Comparison of ENCODE assay signal across 8 cellular contexts in the genomic region with DNA sequence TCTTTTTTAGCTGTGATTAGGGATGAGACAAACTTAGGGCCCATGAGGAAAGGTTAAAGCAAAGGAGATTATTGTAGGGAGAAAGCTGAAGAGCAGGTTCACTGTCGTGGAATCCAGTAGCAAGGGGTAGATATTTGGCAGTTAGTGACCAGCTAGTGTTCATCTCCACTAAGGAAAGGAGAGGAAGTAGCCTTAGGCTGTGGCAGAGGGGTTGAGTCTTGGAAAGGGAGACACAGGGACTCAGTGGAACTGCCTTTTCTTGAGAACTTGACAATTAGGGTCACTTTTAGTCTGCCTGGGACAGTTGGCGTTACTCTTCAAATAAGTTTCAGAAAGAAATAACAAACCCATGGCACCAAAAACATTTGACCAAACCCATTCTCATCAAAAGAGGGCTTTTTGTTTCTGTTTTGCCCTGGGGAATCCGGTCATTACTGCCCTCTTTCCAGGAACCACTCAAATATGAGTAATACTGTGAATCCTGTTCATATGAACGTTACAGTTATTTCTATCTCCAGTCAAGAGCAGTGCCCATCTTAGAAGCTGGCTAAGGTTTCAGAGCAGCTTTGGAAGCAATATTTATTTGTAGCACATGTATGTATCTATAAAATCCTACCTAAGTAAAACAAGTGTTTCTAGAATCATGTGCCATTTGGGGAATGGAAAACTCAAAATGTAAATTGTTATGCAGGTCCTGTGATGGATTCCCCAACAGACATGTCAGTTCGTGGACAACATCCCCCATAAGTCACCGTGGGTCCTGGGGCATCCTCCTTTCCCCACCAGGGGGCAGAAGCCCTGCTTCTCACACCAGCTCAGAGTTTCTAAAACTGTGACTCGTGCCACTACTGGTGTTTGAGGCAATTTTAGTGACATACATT.
DNase-seq lines count a peak whose midpoint lies in the region; ATAC-seq and TF ChIP-seq lines count a peak whose summit lies in the region.

No MANE protein-coding gene starts in this region.

- DNase-seq in DMS53 (lab: John Stamatoyannopoulos, UW) (peak; percentile 81), NB4 (ENCODE audit: low read depth) (peak; percentile 63), epidermal melanocyte (ENCODE audit: insufficient read length, low spot score) (peak; percentile 28), NCI-H1048 (lab: John Stamatoyannopoulos, UW) (no peak), occipital lobe (lab: John Stamatoyannopoulos, UW) (no peak)
- peak; percentile 50 for DNase-seq in activated CD4-positive, alpha-beta T cell treated with anti-CD3 and anti-CD28 coated beads, Interleukin-2, amount 10 ng/mL, durations not matched to agents 7 days and 5 days
- peak; percentile 5 to 46 for DNase-seq in stimulated activated CD4-positive, alpha-beta T cell treated with anti-CD3 and anti-CD28 coated beads, Interleukin-12 subunit alpha, Interleukin-12 subunit beta, amount 100 ng/mL, for 24 hours (ENCODE audit: low read depth in 2 of 2)

- POLR2A ChIA-PET in activated CD4-positive, alpha-beta T cell treated with anti-CD3 and anti-CD28 coated beads, Interleukin-2, amount 10 ng/mL, durations not matched to agents 7 days and 5 days (lab: Charles Lee): interaction anchor here (1.0 kb wide), 1 partner anchor 26 kb away, joined by 6 read pairs; no protein-coding TSS in a partner anchor

- peak; percentile 78 for ATAC-seq in GM21447 (IDR thresholded peaks at IDR 0.05; ENCODE audit: unreplicated experiment)

- H3K4me3 ChIP-seq in NB4 (ENCODE audit: low read depth, low read length): no peak overlapping the region

- H3K4me3 Mint-ChIP-seq in activated CD4-positive, alpha-beta T cell treated with anti-CD3 and anti-CD28 coated beads, Interleukin-2, amount 10 ng/mL, durations not matched to agents 7 days and 5 days: no peak overlapping the region

- no peak for TF ChIP-seq POLR2A in NB4 (IDR thresholded peaks at IDR 0.05; ENCODE audit: extremely low read depth, insufficient read length)

- no peak overlapping the region for H3K27ac Mint-ChIP-seq in activated CD4-positive, alpha-beta T cell treated with anti-CD3 and anti-CD28 coated beads, Interleukin-2, amount 10 ng/mL, durations not matched to agents 7 days and 5 days

- no peaks in the 10 kb centered on the region for H3K9me3 Mint-ChIP-seq in activated CD4-positive, alpha-beta T cell treated with anti-CD3 and anti-CD28 coated beads, Interleukin-2, amount 10 ng/mL, durations not matched to agents 7 days and 5 days

- peaks cover 4% of the 10 kb centered on the region for H3K27me3 Mint-ChIP-seq in activated CD4-positive, alpha-beta T cell treated with anti-CD3 and anti-CD28 coated beads, Interleukin-2, amount 10 ng/mL, durations not matched to agents 7 days and 5 days

- H3K36me3 Mint-ChIP-seq in activated CD4-positive, alpha-beta T cell treated with anti-CD3 and anti-CD28 coated beads, Interleukin-2, amount 10 ng/mL, durations not matched to agents 7 days and 5 days (ENCODE audit: low read depth): no peaks in the 10 kb centered on the region

- TF ChIP-seq CTCF in NB4 (IDR thresholded peaks at IDR 0.05; ENCODE audit: low read depth, low read length): peak; percentile 72

- H3K4me1 Mint-ChIP-seq in activated CD4-positive, alpha-beta T cell treated with anti-CD3 and anti-CD28 coated beads, Interleukin-2, amount 10 ng/mL, durations not matched to agents 7 days and 5 days: peaks cover 17% of the 10 kb centered on the region

- CTCF ChIA-PET in activated CD4-positive, alpha-beta T cell treated with anti-CD3 and anti-CD28 coated beads, Interleukin-2, amount 10 ng/mL, durations not matched to agents 7 days and 5 days (lab: Charles Lee): interaction anchor here (1.0 to 1.6 kb wide), 4 partner anchors 10 to 344 kb away, joined by 3 to 5 read pairs (median 4); no protein-coding TSS in a partner anchor

Comparison
In these comparisons a context has a peak if more than half of its experiments do, and no peak if none do; other contexts are left out.
1. DNase-seq: peak in DMS53 (single experiment), NB4 (single experiment), activated CD4-positive, alpha-beta T cell treated with anti-CD3 and anti-CD28 coated beads, Interleukin-2, amount 10 ng/mL, durations not matched to agents 7 days and 5 days (single experiment), epidermal melanocyte (single experiment) and stimulated activated CD4-positive, alpha-beta T cell treated with anti-CD3 and anti-CD28 coated beads, Interleukin-12 subunit alpha, Interleukin-12 subunit beta, amount 100 ng/mL, for 24 hours (2 of 2); none in NCI-H1048 (single experiment) and occipital lobe (single experiment).